ENCODE assay signal across 14 cellular contexts in genomic region chr10:13945760-13946460, GRCh38.
DNase-seq lines count a peak whose midpoint lies in the region; ATAC-seq and TF ChIP-seq lines count a peak whose summit lies in the region.
"Had no signal": no experiment of that assay in that cellular context is flagged by ENCODE, and none has a peak within 500 bp of the region (broad histone marks: within the 10 kb centered on the region; RNA-seq: fewer than 3 reads in every experiment).

No MANE protein-coding gene starts in this region.

- no peaks in the 10 kb centered on the region for H3K79me1 ChIP-seq in mesendoderm (ENCODE audit: low read length)

- H3K4me2 ChIP-seq in mammary epithelial cell (ENCODE audit: insufficient read depth, low read depth, low read length): no peak overlapping the region
- no peak overlapping the region for H3K4me2 ChIP-seq in mesendoderm (ENCODE audit: low read length)
- H3K4me2 ChIP-seq: KMS-11 had no signal

- peaks cover 10% of the 10 kb centered on the region for H3K4me1 ChIP-seq in mammary epithelial cell (ENCODE audit: insufficient read depth, low read length)
- H3K4me1 ChIP-seq in breast epithelium: no peaks in the 10 kb centered on the region
- H3K4me1 ChIP-seq in esophagus squamous epithelium: peaks cover 0 to 12% (median 0%) of the 10 kb centered on the region in 3 donors
- peaks cover 3% of the 10 kb centered on the region for H3K4me1 ChIP-seq in mesendoderm (ENCODE audit: control insufficient read depth, low read depth, low read length)

- DNase-seq in mammary epithelial cell (no peak), breast epithelium (ENCODE audit: low spot score in 2 of 2) (no peak), esophagus squamous epithelium (lab: John Stamatoyannopoulos, UW) (no peak), mesendoderm (peak; percentile 54), type B pancreatic cell (ENCODE audit: extremely low spot score, unreplicated experiment) (no peak), glomerular visceral epithelial cell (ENCODE audit: extremely low spot score) (no peak), NCI-H2081 (lab: John Stamatoyannopoulos, UW) (no peak)
- no peak for DNase-seq in activated naive CD8-positive, alpha-beta T cell treated with anti-CD3 and anti-CD28 coated beads, Interleukin-2, amount 50 U/mL, for 24 hours
- DNase-seq: Calu3; H7; NCI-H2029; stimulated activated CD4-positive, alpha-beta T cell treated with anti-CD3 and anti-CD28 coated beads, Interleukin-4, amount 100 ng/mL, for 4 hours had no signal

- H3K27me3 Mint-ChIP-seq in type B pancreatic cell: no peaks in the 10 kb centered on the region
- peaks cover 2% of the 10 kb centered on the region for H3K27me3 Mint-ChIP-seq in activated naive CD8-positive, alpha-beta T cell treated with anti-CD3 and anti-CD28 coated beads, Interleukin-2, amount 50 U/mL, for 24 hours
- H3K27me3 Mint-ChIP-seq: activated naive CD4-positive, alpha-beta T cell treated with anti-CD3 and anti-CD28 coated beads, Interleukin-2, amount 50 U/mL, for 24 hours had no signal

- peaks cover 14% of the 10 kb centered on the region for H3K9me3 Mint-ChIP-seq in type B pancreatic cell
- peaks cover 8% of the 10 kb centered on the region for H3K9me3 Mint-ChIP-seq in activated naive CD8-positive, alpha-beta T cell treated with anti-CD3 and anti-CD28 coated beads, Interleukin-2, amount 50 U/mL, for 24 hours
- H3K9me3 Mint-ChIP-seq: activated naive CD4-positive, alpha-beta T cell treated with anti-CD3 and anti-CD28 coated beads, Interleukin-2, amount 50 U/mL, for 24 hours had no signal

- CTCF ChIA-PET in mammary epithelial cell (lab: Charles Lee; ENCODE audit: low non-redundant PET): no interaction called here

- H4K8ac ChIP-seq in mesendoderm (ENCODE audit: low read depth, low read length): no peak overlapping the region

- H3K27me3 ChIP-seq in mammary epithelial cell (ENCODE audit: insufficient read depth, low read length) (no peaks in the 10 kb centered on the region), breast epithelium (no peaks in the 10 kb centered on the region), esophagus squamous epithelium (no peaks in the 10 kb centered on the region), mesendoderm (ENCODE audit: insufficient read depth, low read length, poor library complexity) (no peaks in the 10 kb centered on the region)

- H3K36me3 Mint-ChIP-seq in type B pancreatic cell: peaks cover 17% of the 10 kb centered on the region
- no peaks in the 10 kb centered on the region for H3K36me3 Mint-ChIP-seq in activated naive CD8-positive, alpha-beta T cell treated with anti-CD3 and anti-CD28 coated beads, Interleukin-2, amount 50 U/mL, for 24 hours (ENCODE audit: low read depth)

- H3K36me3 ChIP-seq in mammary epithelial cell (ENCODE audit: insufficient read depth, low read length): no peaks in the 10 kb centered on the region
- no peaks in the 10 kb centered on the region for H3K36me3 ChIP-seq in breast epithelium
- no peaks in the 10 kb centered on the region for H3K36me3 ChIP-seq in esophagus squamous epithelium
- H3K36me3 ChIP-seq in mesendoderm (ENCODE audit: control insufficient read depth, insufficient read depth, low read length): no peaks in the 10 kb centered on the region

- TF ChIP-seq POLR2A in breast epithelium (IDR thresholded peaks at IDR 0.05): no peak
- no peak for TF ChIP-seq POLR2A in esophagus squamous epithelium (IDR thresholded peaks at IDR 0.05)

- no peak overlapping the region for H2AK5ac ChIP-seq in mesendoderm (ENCODE audit: low read length)

- H2AFZ ChIP-seq in mammary epithelial cell (ENCODE audit: low read depth, low read length): peak overlapping the region; percentile 6

- TF ChIP-seq CTCF in mammary epithelial cell (conservative IDR thresholded peaks at IDR 0.05 in 1 of 2, IDR thresholded peaks at IDR 0.05 in 1 of 2; ENCODE audit: extremely low read depth in 1 of 2, insufficient read depth in 1 of 2, low read depth in 1 of 2, low read length in 2 of 2): no peak
- TF ChIP-seq CTCF in breast epithelium (IDR thresholded peaks at IDR 0.05): no peak
- no peak for TF ChIP-seq CTCF in esophagus squamous epithelium (IDR thresholded peaks at IDR 0.05)
- no peak for TF ChIP-seq CTCF in type B pancreatic cell (conservative IDR thresholded peaks at IDR 0.05)

- H3K79me2 ChIP-seq in mammary epithelial cell (ENCODE audit: insufficient read depth, low read length): no peaks in the 10 kb centered on the region
- no peaks in the 10 kb centered on the region for H3K79me2 ChIP-seq in mesendoderm (ENCODE audit: control insufficient read depth, insufficient read depth, low read length)

- peak overlapping the region; percentile 16 for H3K23ac ChIP-seq in mesendoderm (ENCODE audit: low read length)

- no peak overlapping the region for H3K27ac ChIP-seq in mammary epithelial cell (ENCODE audit: insufficient read depth, low read depth, low read length)
- H3K27ac ChIP-seq in breast epithelium: peak overlapping the region in 1 of 2 donors; percentile 22
- peak overlapping the region in 3 of 4 donors; percentile 21 to 48 (median 31) for H3K27ac ChIP-seq in esophagus squamous epithelium
- no peak overlapping the region for H3K27ac ChIP-seq in mesendoderm (ENCODE audit: low read depth, low read length)
- H3K27ac ChIP-seq: KMS-11 had no signal

- H3K56ac ChIP-seq in mesendoderm (ENCODE audit: low read length): no peak overlapping the region

- H3K4ac ChIP-seq in mesendoderm (ENCODE audit: low read depth, low read length): no peak overlapping the region

- intact Hi-C loops in mammary epithelial cell (cut with micrococcal nuclease): no loop called here
- intact Hi-C loops in breast epithelium (cut with DNase I; ENCODE audit: low total_unique reads): no loop called here
- intact Hi-C loops in esophagus squamous epithelium (cut with DNase I): no loop called here

- dilution Hi-C loops in mammary epithelial cell (cut with HindIII; ENCODE audit: low sequenced_read_pairs): no loop called here

- H3K4me3 Mint-ChIP-seq in type B pancreatic cell: peak overlapping the region; percentile 62
- no peak overlapping the region for H3K4me3 Mint-ChIP-seq in activated naive CD8-positive, alpha-beta T cell treated with anti-CD3 and anti-CD28 coated beads, Interleukin-2, amount 50 U/mL, for 24 hours
- H3K4me3 Mint-ChIP-seq: activated naive CD4-positive, alpha-beta T cell treated with anti-CD3 and anti-CD28 coated beads, Interleukin-2, amount 50 U/mL, for 24 hours had no signal

- no peak overlapping the region for H3K9ac ChIP-seq in mammary epithelial cell (ENCODE audit: insufficient read depth, low read length)
- no peak overlapping the region for H3K9ac ChIP-seq in mesendoderm (ENCODE audit: low read length)
- H3K9ac ChIP-seq: KMS-11 had no signal

- H3K18ac ChIP-seq in mesendoderm (ENCODE audit: low read length): no peak overlapping the region

- peak overlapping the region; percentile 24 for H4K5ac ChIP-seq in mesendoderm (ENCODE audit: low read length)

- H3K27ac Mint-ChIP-seq in type B pancreatic cell: peak overlapping the region; percentile 61
- no peak overlapping the region for H3K27ac Mint-ChIP-seq in activated naive CD8-positive, alpha-beta T cell treated with anti-CD3 and anti-CD28 coated beads, Interleukin-2, amount 50 U/mL, for 24 hours
- H3K27ac Mint-ChIP-seq: activated naive CD4-positive, alpha-beta T cell treated with anti-CD3 and anti-CD28 coated beads, Interleukin-2, amount 50 U/mL, for 24 hours had no signal

- WGBS in mammary epithelial cell (ENCODE audit: low coverage, missing lambda C conversion rate): 81% methylated on average over 5 of the region's 7 CpGs
- 50 to 76% methylated on average over 5 to 7 of the region's 7 CpGs for WGBS in esophagus squamous epithelium, 2 donors
- WGBS in mesendoderm (ENCODE audit: extremely low coverage, insufficient coverage, low lambda C conversion rate): no CpG with 5 or more reads among the region's 7 CpGs

- H3K4me1 Mint-ChIP-seq in type B pancreatic cell (ENCODE audit: unreplicated experiment): peaks cover 58% of the 10 kb centered on the region
- peaks cover 19% of the 10 kb centered on the region for H3K4me1 Mint-ChIP-seq in activated naive CD8-positive, alpha-beta T cell treated with anti-CD3 and anti-CD28 coated beads, Interleukin-2, amount 50 U/mL, for 24 hours

- H2BK15ac ChIP-seq in mesendoderm (replicated peaks; ENCODE audit: low read depth): no peak overlapping the region

- H3K9me3 ChIP-seq in mammary epithelial cell (replicated peaks; ENCODE audit: insufficient read depth, low read length): no peaks in the 10 kb centered on the region
- H3K9me3 ChIP-seq in breast epithelium: no peaks in the 10 kb centered on the region
- H3K9me3 ChIP-seq in esophagus squamous epithelium: no peaks in the 10 kb centered on the region

- in situ Hi-C loops in mammary epithelial cell (cut with MboI; ENCODE audit: low sequenced_read_pairs in 2 of 2): no loop called here

- BruUV-seq in mammary epithelial cell (replicated peaks; lab: Mats Ljungman, UMichigan): no TSS peak

- no peak overlapping the region for H3K4me3 ChIP-seq in mammary epithelial cell (replicated peaks in 1 of 3; ENCODE audit: insufficient read depth in 1 of 3, low read depth in 2 of 3, low read length in 3 of 3)
- no peak overlapping the region for H3K4me3 ChIP-seq in breast epithelium
- H3K4me3 ChIP-seq in esophagus squamous epithelium: no peak overlapping the region
- H3K4me3 ChIP-seq in mesendoderm (ENCODE audit: low read length): no peak overlapping the region

- no peaks in the 10 kb centered on the region for H4K20me1 ChIP-seq in mammary epithelial cell (ENCODE audit: insufficient read depth, low read length)

- no peak overlapping the region for H2BK120ac ChIP-seq in mesendoderm (ENCODE audit: low read depth, low read length)

- ATAC-seq in activated naive CD8-positive, alpha-beta T cell treated with anti-CD3 and anti-CD28 coated beads, Interleukin-2, amount 50 U/mL, for 24 hours: no peak

- no peak overlapping the region for H2BK5ac ChIP-seq in mesendoderm (ENCODE audit: low read length)

Comparison
In these comparisons a context has a peak if more than half of its experiments do, and no peak if none do; other contexts are left out.
1. H3K27ac ChIP-seq: peak in esophagus squamous epithelium (3 of 4); none in mammary epithelial cell (single experiment) and mesendoderm (single experiment).